ENCODE assay signal across 24 cellular contexts in genomic region chr4:1362046-1362445, GRCh38. TPM values are rescaled to one million over a fixed set of nuclear protein-coding genes. Genes with fewer than 3 reads are reported as not detected.
"Had no signal": no experiment of that assay in that cellular context is flagged by ENCODE, and none has a peak within 500 bp of the region (broad histone marks: within the 10 kb centered on the region; RNA-seq: fewer than 3 reads in every experiment).

No MANE protein-coding gene starts in this region.

- H3K4me3 ChIP-seq: K562, SJSA1, SK-N-MC had no signal

- ATAC-seq: K562, T-cell had no signal

- H3K9me3 Mint-ChIP-seq: T-cell had no signal

- H3K4me1 Mint-ChIP-seq: T-cell had no signal

- H3K4me3 Mint-ChIP-seq: T-cell had no signal

- H3K36me3 ChIP-seq: SJSA1 had no signal

- H3K27me3 Mint-ChIP-seq: T-cell had no signal

- H3K4me1 ChIP-seq: SJSA1 had no signal

- H3K4me2 ChIP-seq: KMS-11 had no signal

- H3K27me3 ChIP-seq: SJSA1 had no signal

- H3K27ac Mint-ChIP-seq: T-cell had no signal

- H3K27ac ChIP-seq: KMS-11, SJSA1, SK-N-MC had no signal

- DNase-seq: Kasumi-1, MV-4-11, NCI-H1048, NCI-H1105, NCI-H1694, NCI-H187 treated with DMSO at 0.1 percent for 48 hours, NCI-H2029 treated with DMSO at 0.1 percent for 48 hours, NCI-H2171 treated with DMSO at 0.1 percent for 48 hours, NCI-H345, NCI-H446 treated with DMSO at 0.1 percent for 48 hours, NCI-H510A treated with DMSO at 0.1 percent for 48 hours, NCI-H526, NCI-H774, Right ventricle myocardium superior, RPMI8226, SIG-M5, SW 1271, T-cell had no signal

RNA-seq across cellular contexts. Expression of gene NKX1-1, which starts 44.2 kb away (rescaled TPM):
- total RNA-seq: HT-29, K562, M059J, Right ventricle myocardium superior, SJSA1, T-cell had no signal
- polyA plus RNA-seq: K562 had no signal
